In the genomic region with DNA sequence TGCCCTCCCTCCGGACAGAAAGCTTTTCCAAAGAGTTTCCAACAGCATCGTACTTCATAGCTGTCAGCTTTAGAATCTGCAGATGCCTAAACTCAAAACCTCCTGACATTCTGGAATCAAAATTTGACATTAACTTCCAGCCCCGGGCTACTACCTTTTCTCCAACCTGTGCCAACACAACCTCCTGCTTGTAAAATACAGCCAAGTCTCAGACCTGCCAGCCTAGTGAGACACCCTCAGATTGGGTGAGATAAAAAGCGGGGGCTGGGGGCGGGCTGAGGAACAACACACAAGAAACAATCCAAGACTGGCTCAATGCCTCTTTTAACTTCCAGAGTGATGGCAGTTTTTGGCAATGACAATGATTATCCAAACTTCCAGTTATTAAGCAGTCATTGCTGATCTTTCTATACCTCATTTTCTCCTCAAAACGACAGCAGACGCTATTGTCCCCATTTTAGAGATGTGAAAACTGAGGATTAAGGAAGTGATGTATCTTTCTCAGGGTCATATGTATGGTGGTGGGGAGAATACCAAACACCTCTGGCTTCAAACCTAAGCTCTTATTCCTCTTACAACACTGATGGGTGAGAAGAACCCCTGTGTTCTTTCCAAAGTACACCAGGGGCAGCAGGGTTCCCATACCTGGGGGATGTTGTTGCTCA, we compare ENCODE assay signal across 14 cellular contexts. TPM values are rescaled to one million over a fixed set of nuclear protein-coding genes. Genes with fewer than 3 reads are reported as not detected.
A peak's percentile ranks its signal among the peaks of the same experiment; 100 is the strongest.
DNase-seq lines count a peak whose midpoint lies in the region; ATAC-seq and TF ChIP-seq lines count a peak whose summit lies in the region.
"Had no signal": no experiment of that assay in that cellular context is flagged by ENCODE, and none has a peak within 500 bp of the region (broad histone marks: within the 10 kb centered on the region; RNA-seq: fewer than 3 reads in every experiment).

No MANE protein-coding gene starts in this region.

- WGBS in psoas muscle, 3 donors = 69 to 78% (median 69%) methylated on average over 7 of the region's 7 CpGs
- 74 to 75% methylated on average over 7 of the region's 7 CpGs for WGBS in thyroid gland, 2 donors

- H3K9ac ChIP-seq in adipocyte (ENCODE audit: low read length) = peak overlapping the region; percentile 88

- TF ChIP-seq POLR2A in thyroid gland (IDR thresholded peaks at IDR 0.05) = no peak

- no peak for TF ChIP-seq CTCF in AG10803 (conservative IDR thresholded peaks at IDR 0.05; ENCODE audit: low read length)
- TF ChIP-seq CTCF in foreskin fibroblast (IDR thresholded peaks at IDR 0.05; ENCODE audit: low read depth, low read length) = no peak
- no peak for TF ChIP-seq CTCF in psoas muscle (IDR thresholded peaks at IDR 0.05)
- TF ChIP-seq CTCF in WTC11 (IDR thresholded peaks at IDR 0.05) = no peak
- TF ChIP-seq CTCF in thyroid gland (IDR thresholded peaks at IDR 0.05) = no peak

- H3K4me1 ChIP-seq in adipocyte (ENCODE audit: control insufficient read depth, insufficient read depth, low read length) (peaks cover 31% of the 10 kb centered on the region), psoas muscle (no peaks in the 10 kb centered on the region), thyroid gland (peaks cover 11 to 15% of the 10 kb centered on the region in 2 donors)

- in situ Hi-C loops in KBM-7 (cut with MboI; ENCODE audit: low pct_unique_long_range_greater_than_20kb, low sequenced_read_pairs) = no loop called here

- ATAC-seq in psoas muscle = no peak
- ATAC-seq in WTC11 = no peak
- ATAC-seq: GM23338; natural killer cell treated with Interleukin-12 subunit alpha and Interleukin-12 subunit beta and Interleukin-15 and Interleukin-18, amount 100 ng/mL, for 72 hours had no signal

- POLR2A ChIA-PET in WTC11 (lab: Charles Lee) = no interaction called here

- peaks cover 86% of the 10 kb centered on the region for H3K27me3 Mint-ChIP-seq in WTC11 (ENCODE audit: low read depth)

- peak overlapping the region; percentile 79 for H3K4me3 ChIP-seq in AG10803 (ENCODE audit: low read length)
- peak overlapping the region; percentile 85 for H3K4me3 ChIP-seq in adipocyte (ENCODE audit: low read length)
- H3K4me3 ChIP-seq in foreskin fibroblast (ENCODE audit: low read depth in 1 of 2, low read length in 2 of 2) = peak overlapping the region; percentile 62 to 66
- H3K4me3 ChIP-seq in psoas muscle = peak overlapping the region; percentile 49
- no peak overlapping the region for H3K4me3 ChIP-seq in thyroid gland (replicated peaks in 1 of 3)

- H3K4me3 Mint-ChIP-seq in WTC11 = no peak overlapping the region; the same call in 1 of the 2 replicates
- H3K4me3 Mint-ChIP-seq: activated CD4-positive, alpha-beta T cell treated with anti-CD3 and anti-CD28 coated beads for 36 hours; natural killer cell treated with Interleukin-12 subunit alpha and Interleukin-12 subunit beta and Interleukin-15 and Interleukin-18, amount 100 ng/mL, for 72 hours had no signal

- no peaks in the 10 kb centered on the region for H3K9me3 Mint-ChIP-seq in WTC11
- H3K9me3 Mint-ChIP-seq: GM23338; natural killer cell treated with Interleukin-12 subunit alpha and Interleukin-12 subunit beta and Interleukin-15 and Interleukin-18, amount 100 ng/mL, for 72 hours had no signal

- no peak for DNase-seq in AG10803 (ENCODE audit: low read depth)
- DNase-seq in adipocyte (ENCODE audit: low read depth) = no peak
- DNase-seq in foreskin fibroblast = no peak
- no peak for DNase-seq in psoas muscle
- DNase-seq in WTC11 (ENCODE audit: low spot score) = no peak
- no peak for DNase-seq in thyroid gland
- no peak for DNase-seq in KBM-7
- no peak for DNase-seq in foreskin melanocyte
- DNase-seq: activated CD4-positive, alpha-beta T cell treated with anti-CD3 and anti-CD28 coated beads for 36 hours; DMS53; NCI-H146; NCI-H524 treated with DMSO at 0.1 percent for 48 hours had no signal

- H3K4me1 Mint-ChIP-seq in WTC11 = peaks cover 34% of the 10 kb centered on the region

- no peak overlapping the region for H3K27ac Mint-ChIP-seq in WTC11
- H3K27ac Mint-ChIP-seq: activated CD4-positive, alpha-beta T cell treated with anti-CD3 and anti-CD28 coated beads for 36 hours; GM23338; natural killer cell treated with Interleukin-12 subunit alpha and Interleukin-12 subunit beta and Interleukin-15 and Interleukin-18, amount 100 ng/mL, for 72 hours had no signal

- peaks cover 31% of the 10 kb centered on the region for H3K36me3 ChIP-seq in adipocyte (ENCODE audit: control insufficient read depth, insufficient read depth, low read length, severe bottlenecking)
- no peaks in the 10 kb centered on the region for H3K36me3 ChIP-seq in psoas muscle (ENCODE audit: insufficient read depth in 1 of 2, low read depth in 1 of 2)
- H3K36me3 ChIP-seq in thyroid gland = no peaks in the 10 kb centered on the region

- intact Hi-C loops in psoas muscle (cut with DNase I) = no loop called here
- intact Hi-C loops in thyroid gland (cut with DNase I) = no loop called here

- no peaks in the 10 kb centered on the region for H3K9me3 ChIP-seq in adipocyte (ENCODE audit: control insufficient read depth, low read length)
- no peaks in the 10 kb centered on the region for H3K9me3 ChIP-seq in psoas muscle
- H3K9me3 ChIP-seq in thyroid gland = no peaks in the 10 kb centered on the region

- H3K27me3 ChIP-seq in adipocyte (replicated peaks; ENCODE audit: control insufficient read depth, insufficient read depth, low read length) (no peaks in the 10 kb centered on the region), psoas muscle (ENCODE audit: insufficient read depth in 3 of 3, low read length in 2 of 3) (peaks cover 4 to 37% (median 5%) of the 10 kb centered on the region in 3 donors), thyroid gland (peaks cover 3% of the 10 kb centered on the region)

- no peak overlapping the region for H3K27ac ChIP-seq in psoas muscle
- no peak overlapping the region for H3K27ac ChIP-seq in thyroid gland

- CTCF ChIA-PET in WTC11 (lab: Charles Lee) = interaction anchor here (1.0 kb wide), 1 partner anchor 109 kb away, joined by 3 read pairs; no protein-coding TSS in a partner anchor

- H3K36me3 Mint-ChIP-seq in WTC11 = no peaks in the 10 kb centered on the region
- H3K36me3 Mint-ChIP-seq: natural killer cell treated with Interleukin-12 subunit alpha and Interleukin-12 subunit beta and Interleukin-15 and Interleukin-18, amount 100 ng/mL, for 72 hours had no signal

TF ChIP-seq in WTC11, 78 proteins besides CTCF, POLR2A, EP300 and RAD21:
- TF ChIP-seq GRHL2 (CRISPR knock-in tag; IDR thresholded peaks at IDR 0.05; ENCODE audit: insufficient replicate concordance, severe bottlenecking) (no peak), GTF2I (CRISPR knock-in tag; conservative IDR thresholded peaks at IDR 0.05) (no peak), ZNF121 (CRISPR knock-in tag; IDR thresholded peaks at IDR 0.05) (no peak), CBFB (CRISPR knock-in tag; IDR thresholded peaks at IDR 0.05; ENCODE audit: low read depth) (no peak), NFATC4 (CRISPR knock-in tag; IDR thresholded peaks at IDR 0.05) (no peak), ZNF232 (CRISPR knock-in tag; IDR thresholded peaks at IDR 0.05) (no peak), TEAD4 (CRISPR knock-in tag; IDR thresholded peaks at IDR 0.05) (no peak), NR2C2 (CRISPR knock-in tag; IDR thresholded peaks at IDR 0.05) (no peak), SP1 (CRISPR knock-in tag; conservative IDR thresholded peaks at IDR 0.05) (no peak)

RNA-seq across cellular contexts. Expression of a gene that starts 1.2 kb away (rescaled TPM):
- total RNA-seq in psoas muscle = 10 to 100 TPM in 2 of 4 donors, 1 to 10 TPM in 2; 2.7 to 94.7 (median 10.4) TPM
- 1 to 10 TPM; 1.0 to 2.8 (median 2.7) TPM for polyA plus RNA-seq in psoas muscle
- 3.3 to 4.5 TPM (median 3.6 TPM) in 3 replicates for total RNA-seq in WTC11 (2021)
- 10 to 100 TPM in 1 of 4 donors, 1 to 10 TPM in 3; 1.0 to 21.8 (median 6.4) TPM for total RNA-seq in thyroid gland

Comparison
In these comparisons a context has a peak if more than half of its experiments do, and no peak if none do; other contexts are left out.
1. H3K4me3 ChIP-seq: peak in AG10803 (single experiment), adipocyte (single experiment), foreskin fibroblast (2 of 2) and psoas muscle (single experiment); none in thyroid gland (0 of 3).